Comparison of ENCODE assay signal across 22 cellular contexts in the genomic region with DNA sequence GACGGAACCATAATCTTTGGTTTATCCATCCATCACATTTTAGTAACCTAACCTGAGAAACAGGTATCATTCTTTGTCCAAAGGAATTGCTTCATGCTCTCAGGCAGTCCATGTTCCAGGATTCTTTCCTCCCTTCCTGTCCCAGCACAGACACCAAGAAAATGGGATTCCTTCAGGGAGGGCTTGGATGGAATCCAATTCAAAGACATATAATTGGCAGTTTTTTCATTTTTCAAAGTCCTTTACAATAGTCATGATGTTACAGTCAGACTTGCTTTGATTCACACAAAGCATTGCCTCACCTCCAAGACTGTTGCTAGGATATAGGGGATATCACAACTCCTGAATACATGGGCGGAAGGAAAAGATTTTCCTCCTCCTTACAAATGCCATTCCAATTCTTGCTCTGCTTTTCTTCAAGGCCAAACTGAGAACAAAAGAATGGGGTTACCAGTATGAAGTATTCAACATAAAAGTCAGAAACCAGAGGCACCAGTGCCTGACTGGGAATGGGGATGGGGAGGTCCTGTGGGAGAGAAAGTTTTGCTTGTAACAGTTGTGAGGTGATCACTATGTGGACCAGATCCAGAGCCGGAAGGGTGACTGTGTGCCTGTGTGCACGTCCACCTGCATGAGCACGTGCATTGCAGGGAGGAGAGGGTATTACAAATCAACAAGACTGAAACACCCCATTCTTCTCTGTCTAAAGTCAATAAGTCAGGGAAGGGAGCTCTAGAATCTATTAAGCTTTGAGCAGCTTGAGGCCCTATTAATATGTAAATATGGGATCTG.
"Had no signal": no experiment of that assay in that cellular context is flagged by ENCODE, and none has a peak within 500 bp of the region (broad histone marks: within the 10 kb centered on the region; RNA-seq: fewer than 3 reads in every experiment).

No MANE protein-coding gene starts in this region.

- H3K27me3 Mint-ChIP-seq: stimulated activated naive CD8-positive, alpha-beta T cell treated with anti-CD3 and anti-CD28 coated beads, Interleukin-15, amount 100 ng/mL, for 72 hours had no signal

- H3K27me3 ChIP-seq: ovary, right lobe of liver, suprapubic skin, transverse colon had no signal

- H3K4me1 Mint-ChIP-seq: stimulated activated naive CD8-positive, alpha-beta T cell treated with anti-CD3 and anti-CD28 coated beads, Interleukin-15, amount 100 ng/mL, for 72 hours had no signal

- H3K4me3 Mint-ChIP-seq: activated T-helper 1 cell treated with anti-CD3 and anti-CD28 coated beads, Interleukin-12 subunit alpha, Interleukin-12 subunit beta, Interleukin-2, Interleukin-4 antibody, amounts not matched to agents 30 ng/mL and 10 ng/mL and 1 ng/mL, durations not matched to agents 14 hours and 24 hours and 36 hours; stimulated activated naive CD8-positive, alpha-beta T cell treated with anti-CD3 and anti-CD28 coated beads, Interleukin-15, amount 100 ng/mL, for 72 hours had no signal

- H3K36me3 ChIP-seq: heart right ventricle, ovary, right lobe of liver, suprapubic skin, transverse colon, WERI-Rb-1 had no signal

- H3K9me3 ChIP-seq: ovary, psoas muscle, right lobe of liver, suprapubic skin, transverse colon had no signal

- H3K4me1 ChIP-seq: psoas muscle, right lobe of liver, suprapubic skin, transverse colon had no signal

- H3K27ac ChIP-seq: heart right ventricle, ovary, psoas muscle, right lobe of liver, suprapubic skin, transverse colon, WERI-Rb-1 had no signal

- H3K4me3 ChIP-seq: heart right ventricle, lung, ovary, psoas muscle, right lobe of liver, suprapubic skin, transverse colon had no signal

- H3K27ac Mint-ChIP-seq: activated naive CD4-positive, alpha-beta T cell treated with anti-CD3 and anti-CD28 coated beads, Interleukin-2, amount 50 U/mL, for 72 hours; activated T-helper 1 cell treated with anti-CD3 and anti-CD28 coated beads, Interleukin-12 subunit alpha, Interleukin-12 subunit beta, Interleukin-2, Interleukin-4 antibody, amounts not matched to agents 30 ng/mL and 10 ng/mL and 1 ng/mL, durations not matched to agents 14 hours and 24 hours and 36 hours; stimulated activated naive CD8-positive, alpha-beta T cell treated with anti-CD3 and anti-CD28 coated beads, Interleukin-15, amount 100 ng/mL, for 72 hours had no signal

- ATAC-seq: activated naive CD4-positive, alpha-beta T cell treated with anti-CD3 and anti-CD28 coated beads, Interleukin-2, amount 50 U/mL, for 72 hours; heart right ventricle; left lobe of liver; psoas muscle; right lobe of liver; stimulated activated naive CD8-positive, alpha-beta T cell treated with anti-CD3 and anti-CD28 coated beads, Interleukin-15, amount 100 ng/mL, for 72 hours had no signal

- DNase-seq: activated CD4-positive, alpha-beta T cell treated with anti-CD3 and anti-CD28 coated beads, Interleukin-2, amount 50 U/mL, for 4 hours; activated gamma-delta T cell treated with Interleukin-2 at 50 U/mL for 16 hours; amniotic stem cell; caudate nucleus; heart right ventricle; midbrain; ovary; psoas muscle; right lobe of liver; small intestine; stimulated activated CD4-positive, alpha-beta T cell treated with anti-CD3 and anti-CD28 coated beads, Interleukin-15, amount 100 ng/mL, for 24 hours; stimulated activated CD4-positive, alpha-beta T cell treated with anti-CD3 and anti-CD28 coated beads, Interleukin-2, amount 100 ng/mL, for 48 hours; stimulated activated naive CD8-positive, alpha-beta T cell treated with anti-CD3 and anti-CD28 coated beads, Interleukin-15, amount 100 ng/mL, for 72 hours; SW 1271; T-helper 2 cell; transverse colon; WERI-Rb-1 had no signal
